Comparison of ENCODE assay signal across 8 cellular contexts in the genomic region with DNA sequence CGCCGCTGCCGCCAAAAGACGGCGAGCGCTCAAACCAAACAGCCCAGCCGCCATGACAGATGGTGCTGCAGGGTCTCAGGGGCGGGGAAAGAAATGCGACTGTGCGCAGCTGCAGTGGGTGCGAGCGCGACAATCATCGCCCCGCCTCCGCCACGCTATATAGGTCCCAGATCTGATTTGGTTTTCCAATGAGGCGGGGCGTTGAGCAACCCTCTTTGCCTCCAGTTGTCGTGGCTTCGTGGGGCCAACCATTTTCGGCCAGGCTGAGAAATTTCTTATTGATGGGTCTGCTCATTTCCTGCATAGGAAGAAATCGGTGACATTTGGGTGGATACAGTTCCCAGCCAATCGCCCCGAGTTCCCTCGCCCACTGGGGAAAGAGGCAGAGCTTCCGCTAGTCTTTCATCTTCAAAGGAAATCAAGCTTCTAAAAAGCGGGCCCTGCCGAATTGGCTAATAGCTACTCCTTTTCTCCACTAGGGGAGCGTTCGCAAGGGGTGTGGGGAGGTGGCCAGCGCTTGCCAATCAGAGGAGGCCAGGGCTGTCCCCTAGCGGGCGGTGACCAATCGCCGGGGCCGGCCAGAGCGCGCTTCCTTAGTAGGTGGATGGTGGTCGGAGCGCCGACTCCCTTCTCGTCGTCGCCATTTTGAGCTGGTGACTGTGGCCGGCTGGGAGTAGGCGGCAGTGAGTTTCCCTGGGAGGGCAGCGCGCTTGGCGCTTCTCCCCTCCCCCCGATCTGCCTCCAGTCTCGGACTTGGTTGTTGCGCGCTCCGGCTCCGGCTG.
DNase-seq lines count a peak whose midpoint lies in the region; ATAC-seq lines count a peak whose summit lies in the region.

A gene (minus strand): TSS at position 77 of the 782 bp plus-strand sequence. CDS start 23 bp downstream, at position 54.
A gene with protein sequence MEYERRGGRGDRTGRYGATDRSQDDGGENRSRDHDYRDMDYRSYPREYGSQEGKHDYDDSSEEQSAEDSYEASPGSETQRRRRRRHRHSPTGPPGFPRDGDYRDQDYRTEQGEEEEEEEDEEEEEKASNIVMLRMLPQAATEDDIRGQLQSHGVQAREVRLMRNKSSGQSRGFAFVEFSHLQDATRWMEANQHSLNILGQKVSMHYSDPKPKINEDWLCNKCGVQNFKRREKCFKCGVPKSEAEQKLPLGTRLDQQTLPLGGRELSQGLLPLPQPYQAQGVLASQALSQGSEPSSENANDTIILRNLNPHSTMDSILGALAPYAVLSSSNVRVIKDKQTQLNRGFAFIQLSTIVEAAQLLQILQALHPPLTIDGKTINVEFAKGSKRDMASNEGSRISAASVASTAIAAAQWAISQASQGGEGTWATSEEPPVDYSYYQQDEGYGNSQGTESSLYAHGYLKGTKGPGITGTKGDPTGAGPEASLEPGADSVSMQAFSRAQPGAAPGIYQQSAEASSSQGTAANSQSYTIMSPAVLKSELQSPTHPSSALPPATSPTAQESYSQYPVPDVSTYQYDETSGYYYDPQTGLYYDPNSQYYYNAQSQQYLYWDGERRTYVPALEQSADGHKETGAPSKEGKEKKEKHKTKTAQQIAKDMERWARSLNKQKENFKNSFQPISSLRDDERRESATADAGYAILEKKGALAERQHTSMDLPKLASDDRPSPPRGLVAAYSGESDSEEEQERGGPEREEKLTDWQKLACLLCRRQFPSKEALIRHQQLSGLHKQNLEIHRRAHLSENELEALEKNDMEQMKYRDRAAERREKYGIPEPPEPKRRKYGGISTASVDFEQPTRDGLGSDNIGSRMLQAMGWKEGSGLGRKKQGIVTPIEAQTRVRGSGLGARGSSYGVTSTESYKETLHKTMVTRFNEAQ (plus strand): TSS at position 596 of the 782 bp plus-strand sequence. CDS start 2,261 bp downstream, outside the sequence.

- DNase-seq in AG20443 (ENCODE audit: low spot score): peak; percentile 92
- peak; percentile 90 for DNase-seq in NCI-H345 treated with DMSO at 0.1 percent for 48 hours (lab: John Stamatoyannopoulos, UW; ENCODE audit: unreplicated experiment)
- DNase-seq in activated CD4-positive, CD25-positive, alpha-beta regulatory T cell (lab: John Stamatoyannopoulos, UW): peak; percentile 61 to 80 (median 73)
- peak; percentile 91 for DNase-seq in central memory CD4-positive, alpha-beta T cell
- DNase-seq in iris pigment epithelial cell (ENCODE audit: low read depth): peak; percentile 95
- DNase-seq in stimulated activated CD4-positive, alpha-beta T cell treated with anti-CD3 and anti-CD28 coated beads, Interleukin-12 subunit alpha, Interleukin-12 subunit beta, amount 100 ng/mL, for 4 hours: peak; percentile 80

- peak; percentile 89 for ATAC-seq in GM19025 (IDR thresholded peaks at IDR 0.05; ENCODE audit: low read depth, unreplicated experiment)
- peak; percentile 87 for ATAC-seq in HG03342 (IDR thresholded peaks at IDR 0.05; ENCODE audit: unreplicated experiment)

Comparison
In these comparisons a context has a peak if more than half of its experiments do, and no peak if none do; other contexts are left out.
1. Peak in every context shown above with its lines: DNase-seq and ATAC-seq.